ENCODE assay signal across 12 cellular contexts in the genomic region with DNA sequence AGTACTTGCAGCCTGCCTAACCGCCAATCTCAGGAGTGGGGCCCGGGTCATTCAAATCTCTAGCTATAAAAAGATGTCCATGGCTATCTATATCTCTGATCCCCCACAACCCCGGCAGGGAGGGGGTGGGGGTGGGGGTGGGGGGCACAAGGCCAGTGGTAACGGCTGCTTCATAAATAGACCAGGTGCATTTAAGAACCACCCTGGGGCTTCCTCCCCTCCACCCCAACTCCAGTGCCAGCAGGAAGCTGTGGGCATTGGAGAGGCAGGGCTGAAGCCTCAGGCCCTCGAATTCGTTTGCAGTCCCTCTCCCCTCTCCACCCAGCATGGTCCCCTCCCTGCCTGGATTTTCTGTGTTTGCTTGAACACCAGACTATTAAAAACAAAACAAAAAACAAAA. TPM values are rescaled to one million over a fixed set of nuclear protein-coding genes. Genes with fewer than 3 reads are reported as not detected.
DNase-seq lines count a peak whose midpoint lies in the region; ATAC-seq and TF ChIP-seq lines count a peak whose summit lies in the region.
"Had no signal": no experiment of that assay in that cellular context is flagged by ENCODE, and none has a peak within 500 bp of the region (broad histone marks: within the 10 kb centered on the region; RNA-seq: fewer than 3 reads in every experiment).

No MANE protein-coding gene starts in this region.

- H3K4me3 ChIP-seq in DOHH2 (ENCODE audit: low read length) (peak overlapping the region; percentile 93), mesendoderm (ENCODE audit: low read length) (no peak overlapping the region)

- peak overlapping the region; percentile 59 for H3K4me3 Mint-ChIP-seq in WTC11

- H2BK5ac ChIP-seq in mesendoderm (ENCODE audit: low read length) = no peak overlapping the region

- POLR2A ChIA-PET in WTC11 (lab: Charles Lee) = interaction anchor here (0.7 to 3.9 kb wide), 2 partner anchors 21 to 42 kb away, joined by 3 to 28 read pairs; no protein-coding TSS in a partner anchor

- no CpG with 5 or more reads among the region's 6 CpGs for WGBS in mesendoderm (ENCODE audit: extremely low coverage, insufficient coverage, low lambda C conversion rate)

- peak; percentile 1 for DNase-seq in CD1c-positive myeloid dendritic cell (ENCODE audit: extremely low spot score)
- DNase-seq in WTC11 (ENCODE audit: low spot score) = no peak
- DNase-seq in mesendoderm = no peak
- DNase-seq in RKO (ENCODE audit: low spot score) = no peak
- no peak for DNase-seq in activated CD4-positive, alpha-beta T cell treated with anti-CD3 and anti-CD28 coated beads, Interleukin-2, amount 50 U/mL, for 48 hours
- DNase-seq: activated CD4-positive, CD25-positive, alpha-beta regulatory T cell treated with anti-CD3 and anti-CD28 coated beads, Interleukin-2, amount 50 U/mL, for 72 hours; adrenal gland; DMS79; effector CD4-positive, alpha-beta T cell; NCI-H2081 had no signal

- no peak overlapping the region for H4K8ac ChIP-seq in mesendoderm (ENCODE audit: low read depth, low read length)

- H3K9ac ChIP-seq in mesendoderm (ENCODE audit: low read length) = no peak overlapping the region

- H3K4me1 Mint-ChIP-seq in WTC11 = peaks cover 46% of the 10 kb centered on the region

- TF ChIP-seq CTCF in DOHH2 (IDR thresholded peaks at IDR 0.05; ENCODE audit: low read depth, low read length, poor library complexity, severe bottlenecking) (no peak), WTC11 (IDR thresholded peaks at IDR 0.05) (no peak)

- H3K27me3 ChIP-seq in DOHH2 (ENCODE audit: control insufficient read depth, low read length) (peaks cover 12% of the 10 kb centered on the region), mesendoderm (ENCODE audit: insufficient read depth, low read length, poor library complexity) (no peaks in the 10 kb centered on the region)

- peaks cover 78% of the 10 kb centered on the region for H3K4me1 ChIP-seq in DOHH2 (ENCODE audit: control insufficient read depth, low read length)
- H3K4me1 ChIP-seq in mesendoderm (ENCODE audit: control insufficient read depth, low read depth, low read length) = peaks cover 6% of the 10 kb centered on the region

- peaks cover 6% of the 10 kb centered on the region for H3K79me1 ChIP-seq in mesendoderm (ENCODE audit: low read length)

- H3K27ac ChIP-seq in DOHH2 (ENCODE audit: low read depth, low read length) = peak overlapping the region; percentile 66
- no peak overlapping the region for H3K27ac ChIP-seq in mesendoderm (ENCODE audit: low read depth, low read length)

- H3K36me3 ChIP-seq in DOHH2 (ENCODE audit: control insufficient read depth, low read length) (peaks cover 3% of the 10 kb centered on the region; the same call in 1 of the 2 replicates), mesendoderm (ENCODE audit: control insufficient read depth, insufficient read depth, low read length) (no peaks in the 10 kb centered on the region)
- H3K36me3 ChIP-seq: adrenal gland had no signal

- H4K5ac ChIP-seq in mesendoderm (ENCODE audit: low read length) = no peak overlapping the region

- no peaks in the 10 kb centered on the region for H3K36me3 Mint-ChIP-seq in WTC11

- ATAC-seq in WTC11 (no peak), HG03039 (IDR thresholded peaks at IDR 0.05; ENCODE audit: unreplicated experiment) (no peak)

- H3K18ac ChIP-seq in mesendoderm (ENCODE audit: low read length) = no peak overlapping the region

- no peaks in the 10 kb centered on the region for H3K9me2 ChIP-seq in DOHH2 (replicated peaks; ENCODE audit: control insufficient read depth, low read length)

- H2AK5ac ChIP-seq in mesendoderm (ENCODE audit: low read length) = no peak overlapping the region

- H3K9me3 Mint-ChIP-seq in WTC11 = no peaks in the 10 kb centered on the region

- peak overlapping the region; percentile 29 for H3K4ac ChIP-seq in mesendoderm (ENCODE audit: low read depth, low read length)

- H3K4me2 ChIP-seq in DOHH2 (ENCODE audit: low read length) (peak overlapping the region; percentile 92), mesendoderm (ENCODE audit: low read length) (no peak overlapping the region)

- no peaks in the 10 kb centered on the region for H3K27me3 Mint-ChIP-seq in WTC11 (ENCODE audit: low read depth)

- CTCF ChIA-PET in WTC11 (lab: Charles Lee) = interaction anchor here (0.7 to 3.7 kb wide), 8 partner anchors 15 to 278 kb away, joined by 3 to 25 read pairs (median 6); no protein-coding TSS in a partner anchor

- no peak overlapping the region for H3K27ac Mint-ChIP-seq in WTC11

- peak overlapping the region; percentile 97 for H3K56ac ChIP-seq in mesendoderm (ENCODE audit: low read length)

- peaks cover 29% of the 10 kb centered on the region for H3F3A ChIP-seq in DOHH2 (ENCODE audit: control insufficient read depth, insufficient read depth)

- H2BK15ac ChIP-seq in mesendoderm (replicated peaks; ENCODE audit: low read depth) = no peak overlapping the region

- H3K23ac ChIP-seq in mesendoderm (ENCODE audit: low read length) = no peak overlapping the region

- H3K9me3 ChIP-seq in DOHH2 (ENCODE audit: control insufficient read depth, insufficient read depth, low read length) = no peaks in the 10 kb centered on the region
- H3K9me3 ChIP-seq: adrenal gland had no signal

- H3K79me2 ChIP-seq in DOHH2 (ENCODE audit: control insufficient read depth, low read length) = peaks cover 33% of the 10 kb centered on the region
- peaks cover 27% of the 10 kb centered on the region for H3K79me2 ChIP-seq in mesendoderm (ENCODE audit: control insufficient read depth, insufficient read depth, low read length)

- H4K20me1 ChIP-seq in DOHH2 (ENCODE audit: control insufficient read depth, insufficient read depth, low read depth, low read length) = no peaks in the 10 kb centered on the region

- H2BK120ac ChIP-seq in mesendoderm (ENCODE audit: low read depth, low read length) = no peak overlapping the region

TF ChIP-seq in WTC11, 78 proteins besides CTCF, POLR2A, EP300 and RAD21:
- TF ChIP-seq ZNF121 (CRISPR knock-in tag; IDR thresholded peaks at IDR 0.05) (no peak), ESRRA (CRISPR knock-in tag; IDR thresholded peaks at IDR 0.05; ENCODE audit: borderline replicate concordance) (no peak), ZNF416 (CRISPR knock-in tag; IDR thresholded peaks at IDR 0.05) (no peak)
- TF ChIP-seq, protein P1, sequence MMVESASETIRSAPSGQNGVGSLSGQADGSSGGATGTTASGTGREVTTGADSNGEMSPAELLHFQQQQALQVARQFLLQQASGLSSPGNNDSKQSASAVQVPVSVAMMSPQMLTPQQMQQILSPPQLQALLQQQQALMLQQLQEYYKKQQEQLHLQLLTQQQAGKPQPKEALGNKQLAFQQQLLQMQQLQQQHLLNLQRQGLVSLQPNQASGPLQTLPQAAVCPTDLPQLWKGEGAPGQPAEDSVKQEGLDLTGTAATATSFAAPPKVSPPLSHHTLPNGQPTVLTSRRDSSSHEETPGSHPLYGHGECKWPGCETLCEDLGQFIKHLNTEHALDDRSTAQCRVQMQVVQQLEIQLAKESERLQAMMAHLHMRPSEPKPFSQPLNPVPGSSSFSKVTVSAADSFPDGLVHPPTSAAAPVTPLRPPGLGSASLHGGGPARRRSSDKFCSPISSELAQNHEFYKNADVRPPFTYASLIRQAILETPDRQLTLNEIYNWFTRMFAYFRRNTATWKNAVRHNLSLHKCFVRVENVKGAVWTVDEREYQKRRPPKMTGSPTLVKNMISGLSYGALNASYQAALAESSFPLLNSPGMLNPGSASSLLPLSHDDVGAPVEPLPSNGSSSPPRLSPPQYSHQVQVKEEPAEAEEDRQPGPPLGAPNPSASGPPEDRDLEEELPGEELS (CRISPR knock-in tag; IDR thresholded peaks at IDR 0.05) = no peak

RNA-seq across cellular contexts. Expression of a gene that starts 56.0 kb away (rescaled TPM):
- 64.5 to 72.8 TPM (median 65.4 TPM) in 3 replicates for total RNA-seq in WTC11 (2021)
- polyA plus RNA-seq in mesendoderm (2013, experiment 1 of 2) = 20.7 TPM
- 21.1 TPM for polyA plus RNA-seq in mesendoderm (2013, experiment 2 of 2)
